Comparison of ENCODE assay signal across 19 cellular contexts in genomic region chr2:128108166-128108565, GRCh38. TPM values are rescaled to one million over a fixed set of nuclear protein-coding genes. Genes with fewer than 3 reads are reported as not detected.
DNase-seq lines count a peak whose midpoint lies in the region; ATAC-seq lines count a peak whose summit lies in the region.
"Had no signal": no experiment of that assay in that cellular context is flagged by ENCODE, and none has a peak within 500 bp of the region (broad histone marks: within the 10 kb centered on the region; RNA-seq: fewer than 3 reads in every experiment).

No MANE protein-coding gene starts in this region.

- H3K27ac Mint-ChIP-seq in activated T-helper 17 cell treated with anti-CD3 and anti-CD28 coated beads, Interleukin-2, amount 50 U/mL, for 72 hours: peak overlapping the region; percentile 50

- H3K9me3 Mint-ChIP-seq in activated T-helper 17 cell treated with anti-CD3 and anti-CD28 coated beads, Interleukin-2, amount 50 U/mL, for 72 hours: no peaks in the 10 kb centered on the region
- H3K9me3 Mint-ChIP-seq: CD14-positive monocyte; CD4-positive, alpha-beta memory T cell had no signal

- no peaks in the 10 kb centered on the region for H3K4me1 Mint-ChIP-seq in activated T-helper 17 cell treated with anti-CD3 and anti-CD28 coated beads, Interleukin-2, amount 50 U/mL, for 72 hours

- DNase-seq in NCI-H82 (lab: John Stamatoyannopoulos, UW): peak; percentile 20
- DNase-seq in NCI-H82 treated with DMSO at 0.1 percent for 48 hours (lab: John Stamatoyannopoulos, UW; ENCODE audit: unreplicated experiment): no peak
- DNase-seq in NCI-H146 treated with DMSO at 0.1 percent for 48 hours (lab: John Stamatoyannopoulos, UW; ENCODE audit: unreplicated experiment): peak; percentile 29
- DNase-seq in NCI-H2227 (lab: John Stamatoyannopoulos, UW; ENCODE audit: unreplicated experiment): peak; percentile 32
- no peak for DNase-seq in DMS153 treated with DMSO at 0.1 percent for 48 hours (lab: John Stamatoyannopoulos, UW; ENCODE audit: unreplicated experiment)
- DNase-seq: ACHN; AML-193; BE2C; Calu3; CD4-positive, alpha-beta memory T cell; COR-L47; DND-41; GM23248; H7; HCEC 1CT had no signal

- no peak for ATAC-seq in activated T-helper 17 cell treated with anti-CD3 and anti-CD28 coated beads, Interleukin-2, amount 50 U/mL, for 72 hours (replicated peaks)
- no peak for ATAC-seq in GM19397 (IDR thresholded peaks at IDR 0.05; ENCODE audit: unreplicated experiment)
- no peak for ATAC-seq in HG02981 (IDR thresholded peaks at IDR 0.05; ENCODE audit: unreplicated experiment)

- peaks cover 73% of the 10 kb centered on the region for H3K36me3 Mint-ChIP-seq in activated T-helper 17 cell treated with anti-CD3 and anti-CD28 coated beads, Interleukin-2, amount 50 U/mL, for 72 hours (ENCODE audit: low read depth)

- no peak overlapping the region for H3K4me3 Mint-ChIP-seq in activated T-helper 17 cell treated with anti-CD3 and anti-CD28 coated beads, Interleukin-2, amount 50 U/mL, for 72 hours
- H3K4me3 Mint-ChIP-seq: CD14-positive monocyte; CD4-positive, alpha-beta memory T cell had no signal

- no peaks in the 10 kb centered on the region for H3K27me3 Mint-ChIP-seq in activated T-helper 17 cell treated with anti-CD3 and anti-CD28 coated beads, Interleukin-2, amount 50 U/mL, for 72 hours
- H3K27me3 Mint-ChIP-seq: CD4-positive, alpha-beta memory T cell had no signal

RNA-seq across cellular contexts. Expression of gene UGGT1, which starts 17.2 kb away (rescaled TPM):
- 10 to 100 TPM; 36.5 to 53.2 TPM for total RNA-seq in activated T-helper 17 cell treated with anti-CD3 and anti-CD28 coated beads, Interleukin-2, amount 50 U/mL, for 72 hours

Comparison
In these comparisons a context has a peak if more than half of its experiments do, and no peak if none do; other contexts are left out.
1. DNase-seq: peak in NCI-H82 (single experiment), NCI-H146 treated with DMSO at 0.1 percent for 48 hours (single experiment) and NCI-H2227 (single experiment); none in NCI-H82 treated with DMSO at 0.1 percent for 48 hours (single experiment) and DMS153 treated with DMSO at 0.1 percent for 48 hours (single experiment).